In the genomic region with DNA sequence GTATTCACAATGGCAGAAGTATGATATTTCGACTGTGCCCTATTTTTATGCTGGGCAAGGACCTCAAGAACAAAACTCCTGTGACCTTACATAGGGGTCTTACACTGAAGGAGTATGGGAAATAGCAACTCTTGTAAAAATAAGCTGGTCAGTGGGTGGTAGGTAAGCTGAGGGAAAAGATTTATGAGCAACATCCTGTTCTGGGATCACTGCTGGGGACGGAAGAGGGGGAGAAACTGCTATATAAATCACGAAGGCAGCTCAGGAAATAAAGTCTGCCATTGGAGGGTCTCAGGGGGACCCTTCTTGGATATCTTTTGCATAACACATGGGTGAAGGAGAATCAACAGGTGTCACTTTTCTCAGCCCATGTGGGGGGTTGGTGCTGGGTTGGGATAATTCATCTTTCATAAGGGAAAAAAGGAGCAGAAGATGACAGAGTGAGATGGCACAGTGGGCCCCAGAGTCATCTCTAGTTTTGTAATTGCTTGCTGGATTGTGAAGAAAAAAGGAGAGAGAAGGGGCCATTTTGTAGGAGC, we compare ENCODE assay signal across 1 cellular context.
TF ChIP-seq lines count a peak whose summit lies in the region.

No MANE protein-coding gene starts in this region.

TF ChIP-seq in HEK293, 187 proteins besides CTCF, POLR2A, EP300 and RAD21 (continued from another document):
- TF ChIP-seq, protein P1, sequence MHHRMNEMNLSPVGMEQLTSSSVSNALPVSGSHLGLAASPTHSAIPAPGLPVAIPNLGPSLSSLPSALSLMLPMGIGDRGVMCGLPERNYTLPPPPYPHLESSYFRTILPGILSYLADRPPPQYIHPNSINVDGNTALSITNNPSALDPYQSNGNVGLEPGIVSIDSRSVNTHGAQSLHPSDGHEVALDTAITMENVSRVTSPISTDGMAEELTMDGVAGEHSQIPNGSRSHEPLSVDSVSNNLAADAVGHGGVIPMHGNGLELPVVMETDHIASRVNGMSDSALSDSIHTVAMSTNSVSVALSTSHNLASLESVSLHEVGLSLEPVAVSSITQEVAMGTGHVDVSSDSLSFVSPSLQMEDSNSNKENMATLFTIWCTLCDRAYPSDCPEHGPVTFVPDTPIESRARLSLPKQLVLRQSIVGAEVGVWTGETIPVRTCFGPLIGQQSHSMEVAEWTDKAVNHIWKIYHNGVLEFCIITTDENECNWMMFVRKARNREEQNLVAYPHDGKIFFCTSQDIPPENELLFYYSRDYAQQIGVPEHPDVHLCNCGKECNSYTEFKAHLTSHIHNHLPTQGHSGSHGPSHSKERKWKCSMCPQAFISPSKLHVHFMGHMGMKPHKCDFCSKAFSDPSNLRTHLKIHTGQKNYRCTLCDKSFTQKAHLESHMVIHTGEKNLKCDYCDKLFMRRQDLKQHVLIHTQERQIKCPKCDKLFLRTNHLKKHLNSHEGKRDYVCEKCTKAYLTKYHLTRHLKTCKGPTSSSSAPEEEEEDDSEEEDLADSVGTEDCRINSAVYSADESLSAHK (tag by site-specific recombination; IDR thresholded peaks at IDR 0.05): peak; percentile 47
- TF ChIP-seq SP3 (tag by site-specific recombination; IDR thresholded peaks at IDR 0.05) (no peak), ZNF239 (tag by site-specific recombination; IDR thresholded peaks at IDR 0.05) (no peak), SETDB1 (IDR thresholded peaks at IDR 0.05; ENCODE audit: insufficient read length, low read length) (no peak), SCRT2 (tag by site-specific recombination; IDR thresholded peaks at IDR 0.05) (peak; percentile 84), FEZF1 (tag by site-specific recombination; IDR thresholded peaks at IDR 0.05) (peak; percentile 24; the same call in 1 of the 2 replicates), ZNF221 (tag by site-specific recombination; IDR thresholded peaks at IDR 0.05; ENCODE audit: borderline replicate concordance) (no peak), ZFP69B (tag by site-specific recombination; IDR thresholded peaks at IDR 0.05) (0 out of 2 replicates have a peak, but pooled peaks have one; percentile 27), SCRT1 (tag by site-specific recombination; IDR thresholded peaks at IDR 0.05; ENCODE audit: borderline replicate concordance) (peak; percentile 48; the same call in 1 of the 2 replicates), GLIS1 (tag by site-specific recombination; IDR thresholded peaks at IDR 0.05) (peak; percentile 40), ZIC2 (tag by site-specific recombination; IDR thresholded peaks at IDR 0.05) (peak; percentile 60)
